In genomic region chr21:42115136-42115683, GRCh38 we compare ENCODE assay signal across 36 cellular contexts. TPM values are rescaled to one million over a fixed set of nuclear protein-coding genes. Genes with fewer than 3 reads are reported as not detected.
"Had no signal": no experiment of that assay in that cellular context is flagged by ENCODE, and none has a peak within 500 bp of the region (broad histone marks: within the 10 kb centered on the region; RNA-seq: fewer than 3 reads in every experiment).

No MANE protein-coding gene starts in this region.

- H3K27ac ChIP-seq: adrenal gland, body of pancreas, brain microvascular endothelial cell, breast epithelium, VCaP had no signal

- H3K27me3 ChIP-seq: adrenal gland, body of pancreas, breast epithelium had no signal

- DNase-seq: activated B cell treated with CpG ODN at 0.5 μM for 24 hours; activated CD4-positive, alpha-beta memory T cell treated with anti-CD3 and anti-CD28 coated beads for 36 hours; activated CD4-positive, alpha-beta T cell treated with anti-CD3 and anti-CD28 coated beads for 4 hours; activated CD4-positive, alpha-beta T cell treated with anti-CD3 and anti-CD28 coated beads, Interleukin-2, amount 10 ng/mL, durations not matched to agents 24 days and 14 days; activated CD4-positive, alpha-beta T cell treated with anti-CD3 and anti-CD28 coated beads, Interleukin-2, amount 50 U/mL, for 1 hour; activated CD4-positive, alpha-beta T cell treated with anti-CD3 and anti-CD28 coated beads, Interleukin-2, amount 50 U/mL, for 4 hours; activated CD4-positive, CD25-positive, alpha-beta regulatory T cell treated with anti-CD3 and anti-CD28 coated beads, Interleukin-2, amount 50 U/mL, for 72 hours; activated CD8-positive, alpha-beta memory T cell treated with anti-CD3 and anti-CD28 coated beads, Interleukin-2, amount 50 U/mL, for 4 hours; activated CD8-positive, alpha-beta T cell treated with anti-CD3 and anti-CD28 coated beads for 36 hours; activated effector memory CD4-positive, alpha-beta T cell treated with anti-CD3 and anti-CD28 coated beads, Interleukin-2, amount 50 U/mL, for 16 hours; activated gamma-delta T cell treated with Interleukin-2 at 50 U/mL for 16 hours; activated naive CD4-positive, alpha-beta T cell; activated naive CD4-positive, alpha-beta T cell treated with anti-CD3 and anti-CD28 coated beads for 36 hours; activated naive CD4-positive, alpha-beta T cell treated with anti-CD3 and anti-CD28 coated beads, Interleukin-2, amount 50 U/mL, for 16 hours; activated naive CD8-positive, alpha-beta T cell treated with anti-CD3 and anti-CD28 coated beads for 36 hours; activated T-cell treated with anti-CD3 and anti-CD28 coated beads for 4 hours; activated T-cell treated with anti-CD3 and anti-CD28 coated beads, Interleukin-2, amount 50 U/mL, for 1 hour; activated T-cell treated with anti-CD3 and anti-CD28 coated beads, Interleukin-2, amount 50 U/mL, for 4 hours; activated T-cell treated with anti-CD3 and anti-CD28 coated beads, Interleukin-2, amount 50 U/mL, for 72 hours; adrenal gland; amniotic stem cell; body of pancreas; brain microvascular endothelial cell; central memory CD4-positive, alpha-beta T cell; T-helper 2 cell; T-helper 9 cell had no signal

- H3K4me1 ChIP-seq: adrenal gland had no signal

- FAIRE-seq: astrocyte, TTC549 had no signal

- H3K9me3 ChIP-seq: adrenal gland, body of pancreas, breast epithelium had no signal

- ATAC-seq: activated CD8-positive, alpha-beta T cell treated with anti-CD3 and anti-CD28 coated beads for 36 hours; activated naive CD4-positive, alpha-beta T cell treated with anti-CD3 and anti-CD28 coated beads, Interleukin-2, amount 50 U/mL, for 72 hours; activated T-cell treated with anti-CD3 and anti-CD28 coated beads, Interleukin-2, amount 50 U/mL, for 4 hours; activated T-cell treated with anti-CD3 and anti-CD28 coated beads, Interleukin-2, amount 50 U/mL, for 72 hours; activated T-helper 17 cell treated with anti-CD3 and anti-CD28 coated beads, Interleukin-2, amount 50 U/mL, for 72 hours; body of pancreas had no signal

- H3K4me3 ChIP-seq: adrenal gland, body of pancreas, breast epithelium had no signal

- H3K36me3 ChIP-seq: adrenal gland, brain microvascular endothelial cell, breast epithelium had no signal

RNA-seq across cellular contexts. Expression of gene UMODL1, which starts 44.1 kb away (rescaled TPM):
- total RNA-seq: activated CD4-positive, alpha-beta memory T cell treated with anti-CD3 and anti-CD28 coated beads for 36 hours; activated CD4-positive, alpha-beta T cell treated with anti-CD3 and anti-CD28 coated beads, Interleukin-2, amount 10 ng/mL, durations not matched to agents 24 days and 14 days; activated CD8-positive, alpha-beta memory T cell treated with anti-CD3 and anti-CD28 coated beads for 36 hours; activated CD8-positive, alpha-beta T cell treated with anti-CD3 and anti-CD28 coated beads for 36 hours; activated naive CD4-positive, alpha-beta T cell treated with anti-CD3 and anti-CD28 coated beads for 36 hours; activated naive CD8-positive, alpha-beta T cell treated with anti-CD3 and anti-CD28 coated beads for 36 hours; activated T-cell treated with anti-CD3 and anti-CD28 coated beads, Interleukin-2, amount 50 U/mL, for 4 hours; activated T-helper 1 cell treated with anti-CD3 and anti-CD28 coated beads, Interleukin-12 subunit alpha, Interleukin-12 subunit beta, Interleukin-2, Interleukin-4 antibody, amounts not matched to agents 30 ng/mL and 10 ng/mL and 1 ng/mL, durations not matched to agents 14 hours and 24 hours and 36 hours; astrocyte; body of pancreas; breast epithelium; cardiac septum had no signal
- polyA plus RNA-seq: aorta had no signal
